Comparison of ENCODE assay signal across 9 cellular contexts in genomic region chr14:54857830-54858269, GRCh38. TPM values are rescaled to one million over a fixed set of nuclear protein-coding genes. Genes with fewer than 3 reads are reported as not detected.
DNase-seq lines count a peak whose midpoint lies in the region; ATAC-seq, FAIRE-seq and TF ChIP-seq lines count a peak whose summit lies in the region.
"Had no signal": no experiment of that assay in that cellular context is flagged by ENCODE, and none has a peak within 500 bp of the region (broad histone marks: within the 10 kb centered on the region; RNA-seq: fewer than 3 reads in every experiment).

No MANE protein-coding gene starts in this region.

- 85 to 94% methylated on average over 1 of the region's 1 CpG for WGBS in sigmoid colon, 2 donors

- H3K36me3 ChIP-seq in adipocyte (ENCODE audit: control insufficient read depth, insufficient read depth, low read length, severe bottlenecking) = peaks cover 9% of the 10 kb centered on the region
- no peaks in the 10 kb centered on the region for H3K36me3 ChIP-seq in sigmoid colon
- H3K36me3 ChIP-seq in kidney (ENCODE audit: control insufficient read depth in 1 of 2, insufficient read depth in 2 of 2, low read length in 2 of 2) = no peaks in the 10 kb centered on the region

- no peaks in the 10 kb centered on the region for H3K9me3 ChIP-seq in adipocyte (ENCODE audit: control insufficient read depth, low read length)
- H3K9me3 ChIP-seq in sigmoid colon = no peaks in the 10 kb centered on the region
- no peaks in the 10 kb centered on the region for H3K9me3 ChIP-seq in kidney (ENCODE audit: control insufficient read depth in 1 of 2, low read length in 2 of 2)

- no peak for TF ChIP-seq POLR2A in sigmoid colon (IDR thresholded peaks at IDR 0.05)

- H3K27ac ChIP-seq in sigmoid colon (peak overlapping the region in 3 of 4 donors; percentile 19 to 57 (median 50)), kidney (ENCODE audit: low read depth in 2 of 2, low read length in 2 of 2) (no peak overlapping the region)
- H3K27ac ChIP-seq: hepatocyte had no signal

- H3K9ac ChIP-seq in adipocyte (ENCODE audit: low read length) (peak overlapping the region; percentile 37), kidney (ENCODE audit: low read length in 2 of 2) (no peak overlapping the region)

- no peak for TF ChIP-seq CTCF in sigmoid colon (IDR thresholded peaks at IDR 0.05)
- TF ChIP-seq CTCF in kidney (IDR thresholded peaks at IDR 0.05; ENCODE audit: borderline replicate concordance, extremely low read depth, insufficient read depth) = no peak

- H3K27me3 ChIP-seq in adipocyte (replicated peaks; ENCODE audit: control insufficient read depth, insufficient read depth, low read length) = no peaks in the 10 kb centered on the region
- no peaks in the 10 kb centered on the region for H3K27me3 ChIP-seq in sigmoid colon
- H3K27me3 ChIP-seq: hepatocyte had no signal

- H3K4me3 ChIP-seq in adipocyte (ENCODE audit: low read length) = peak overlapping the region; percentile 51
- H3K4me3 ChIP-seq in sigmoid colon = no peak overlapping the region
- no peak overlapping the region for H3K4me3 ChIP-seq in kidney (ENCODE audit: low read length in 2 of 2)
- H3K4me3 ChIP-seq: hepatocyte had no signal

- TF ChIP-seq EP300 in sigmoid colon (IDR thresholded peaks at IDR 0.05) = no peak

- intact Hi-C loops in sigmoid colon (cut with DNase I) (no loop called here), kidney (cut with DNase I) (no loop called here)

- DNase-seq in GM19238 (ENCODE audit: insufficient read length, low spot score) (peak; percentile 20), adipocyte (ENCODE audit: low read depth) (peak; percentile 24), sigmoid colon (no peak), inferior parietal cortex (ENCODE audit: extremely low spot score) (no peak), NCI-H1417 (lab: John Stamatoyannopoulos, UW) (no peak), kidney (no peak)
- DNase-seq in effector CD8-positive, alpha-beta T cell (lab: John Stamatoyannopoulos, UW) = no peak

- FAIRE-seq in kidney (lab: Jason Lieb, UNC) = no peak

- peak; percentile 83 for ATAC-seq in HG02938 (IDR thresholded peaks at IDR 0.05; ENCODE audit: unreplicated experiment)

- H3K4me1 ChIP-seq in adipocyte (ENCODE audit: control insufficient read depth, insufficient read depth, low read length) (peaks cover 8% of the 10 kb centered on the region), sigmoid colon (no peaks in the 10 kb centered on the region), kidney (ENCODE audit: control insufficient read depth in 1 of 2, insufficient read depth in 1 of 2, low read depth in 1 of 2, low read length in 2 of 2) (no peaks in the 10 kb centered on the region)

RNA-seq across cellular contexts. Expression of gene GCH1, which starts 44.8 kb away (rescaled TPM):
- 1 to 10 TPM; 3.2 to 8.1 (median 3.9) TPM for total RNA-seq in sigmoid colon
- 10 to 100 TPM; 18.7 to 46.2 (median 24.6) TPM for polyA plus RNA-seq in sigmoid colon
- 9.2 TPM for total RNA-seq in kidney
- 12.3 TPM for polyA plus RNA-seq in kidney (ENCODE audit: insufficient read depth, low read depth, low replicate concordance)

Comparison
In these comparisons a context has a peak if more than half of its experiments do, and no peak if none do; other contexts are left out.
1. DNase-seq: peak in GM19238 (single experiment) and adipocyte (single experiment); none in sigmoid colon (single experiment), inferior parietal cortex (single experiment), NCI-H1417 (0 of 3), effector CD8-positive, alpha-beta T cell (single experiment) and kidney (single experiment).
2. H3K27ac ChIP-seq: peak in sigmoid colon (3 of 4); none in kidney (0 of 2).